In genomic region chr1:98355656-98356384, GRCh38 we compare ENCODE assay signal across 1 cellular context.
TF ChIP-seq lines count a peak whose summit lies in the region.

No MANE protein-coding gene starts in this region.

TF ChIP-seq in IMR-90, 13 proteins besides CTCF, POLR2A, EP300 and RAD21 (continued from another document):
- TF ChIP-seq NFE2L2 (IDR thresholded peaks at IDR 0.05; ENCODE audit: low read depth, low read length) (no peak), FOS (IDR thresholded peaks at IDR 0.05; ENCODE audit: low read depth, low read length) (no peak), RFX5 (IDR thresholded peaks at IDR 0.05; ENCODE audit: low read depth, low read length) (no peak), MAZ (IDR thresholded peaks at IDR 0.05; ENCODE audit: borderline replicate concordance, low read depth, low read length) (no peak), CEBPB (IDR thresholded peaks at IDR 0.05; ENCODE audit: low read depth, low read length) (no peak), CHD1 (IDR thresholded peaks at IDR 0.05; ENCODE audit: low read depth, low read length) (no peak), ELK1 (IDR thresholded peaks at IDR 0.05; ENCODE audit: borderline replicate concordance, low read depth, low read length) (no peak)
